Comparison of ENCODE assay signal across 8 cellular contexts in genomic region chr3:58388550-58389061, GRCh38. TPM values are rescaled to one million over a fixed set of nuclear protein-coding genes. Genes with fewer than 3 reads are reported as not detected.
DNase-seq lines count a peak whose midpoint lies in the region; ATAC-seq and TF ChIP-seq lines count a peak whose summit lies in the region.

No MANE protein-coding gene starts in this region.

- no peak overlapping the region for H3K4me3 Mint-ChIP-seq in activated B cell treated with CpG ODN at 0.5 μM for 24 hours
- no peak overlapping the region for H3K4me3 Mint-ChIP-seq in activated T-helper 2 cell treated with anti-CD3 and anti-CD28 coated beads, Interferon-gamma antibody, Interleukin-2, Interleukin-4, amounts not matched to agents 10 μg/mL and 5 μg/mL and 100 μg/mL, durations not matched to agents 14 hours and 24 hours and 36 hours (ENCODE audit: low read depth)

- ATAC-seq in activated B cell treated with CpG ODN at 0.5 μM for 24 hours (ENCODE audit: low read depth): no peak
- ATAC-seq in heart right ventricle: peak in 5 of 8 donors; percentile 27 to 55 (median 29)
- ATAC-seq in HG03432 (IDR thresholded peaks at IDR 0.05; ENCODE audit: unreplicated experiment): no peak
- ATAC-seq in GM21529 (IDR thresholded peaks at IDR 0.05; ENCODE audit: unreplicated experiment): no peak

- in situ Hi-C loops in GM23248 (cut with MboI): no loop called here

- no peaks in the 10 kb centered on the region for H3K9me3 ChIP-seq in GM23248 (ENCODE audit: low read depth)
- no peaks in the 10 kb centered on the region for H3K9me3 ChIP-seq in heart right ventricle

- no peaks in the 10 kb centered on the region for H3K9me2 ChIP-seq in GM23248 (ENCODE audit: insufficient read depth)

- H3K27ac ChIP-seq in GM23248: peak overlapping the region; percentile 74
- peak overlapping the region in 8 of 10 donors; percentile 4 to 77 (median 64) for H3K27ac ChIP-seq in heart right ventricle

- H3K4me3 ChIP-seq in GM23248 (peak overlapping the region; percentile 14), heart right ventricle (no peak overlapping the region), retinal pigment epithelial cell (ENCODE audit: low read length) (no peak overlapping the region)

- DNase-seq in GM23248 (peak; percentile 84), activated B cell treated with CpG ODN at 0.5 μM for 24 hours (no peak), heart right ventricle (no peak), retinal pigment epithelial cell (ENCODE audit: low read depth) (peak; percentile 70), NCI-H748 (lab: John Stamatoyannopoulos, UW; ENCODE audit: unreplicated experiment) (no peak)
- no peak for DNase-seq in activated T-helper 2 cell treated with anti-CD3 and anti-CD28 coated beads, Interferon-gamma antibody, Interleukin-2, Interleukin-4, amounts not matched to agents 10 μg/mL and 5 μg/mL and 100 μg/mL, durations not matched to agents 14 hours and 24 hours and 36 hours (ENCODE audit: low spot score)

- CTCF ChIA-PET in activated B cell treated with CpG ODN at 0.5 μM for 24 hours (lab: Charles Lee): interaction anchor here (1.2 to 1.5 kb wide), 3 partner anchors 27 to 54 kb away, joined by 3 to 7 read pairs (median 3); no protein-coding TSS in a partner anchor

- no peak overlapping the region for H2AFZ ChIP-seq in GM23248

- intact Hi-C loops in activated B cell treated with CpG ODN at 0.5 μM for 24 hours (cut with micrococcal nuclease) (no loop called here), heart right ventricle (cut with DNase I) (loop anchor here in 3 of 10 donors (5.0 to 10.0 kb wide), 2 partner anchors 46 to 54 kb away; partner anchors contain the start of gene PXK (in 2 of the 3))
- intact Hi-C loops in activated T-helper 2 cell treated with anti-CD3 and anti-CD28 coated beads, Interferon-gamma antibody, Interleukin-2, Interleukin-4, amounts not matched to agents 10 μg/mL and 5 μg/mL and 100 μg/mL, durations not matched to agents 14 hours and 24 hours and 36 hours (cut with micrococcal nuclease): loop anchor here (10.0 kb wide), 1 partner anchor 54 kb away; the partner anchor contains the start of gene PXK

- no peaks in the 10 kb centered on the region for H3K79me2 ChIP-seq in GM23248 (ENCODE audit: insufficient read depth)

- peaks cover 67% of the 10 kb centered on the region for H3F3A ChIP-seq in GM23248 (ENCODE audit: insufficient read depth)

- peaks cover 50% of the 10 kb centered on the region for H3K4me1 Mint-ChIP-seq in activated B cell treated with CpG ODN at 0.5 μM for 24 hours
- peaks cover 32% of the 10 kb centered on the region for H3K4me1 Mint-ChIP-seq in activated T-helper 2 cell treated with anti-CD3 and anti-CD28 coated beads, Interferon-gamma antibody, Interleukin-2, Interleukin-4, amounts not matched to agents 10 μg/mL and 5 μg/mL and 100 μg/mL, durations not matched to agents 14 hours and 24 hours and 36 hours (ENCODE audit: low read depth)

- H3K36me3 Mint-ChIP-seq in activated B cell treated with CpG ODN at 0.5 μM for 24 hours (ENCODE audit: low read depth): peaks cover 64% of the 10 kb centered on the region
- H3K36me3 Mint-ChIP-seq in activated T-helper 2 cell treated with anti-CD3 and anti-CD28 coated beads, Interferon-gamma antibody, Interleukin-2, Interleukin-4, amounts not matched to agents 10 μg/mL and 5 μg/mL and 100 μg/mL, durations not matched to agents 14 hours and 24 hours and 36 hours (ENCODE audit: low read depth): peaks cover 51% of the 10 kb centered on the region

- POLR2A ChIA-PET in activated B cell treated with CpG ODN at 0.5 μM for 24 hours (lab: Charles Lee): interaction anchor here (1.1 to 1.2 kb wide), 2 partner anchors 53 to 82 kb away, joined by 4 to 5 read pairs; partner anchors contain the start of genes HTD2 and RPP14

- peak overlapping the region; percentile 63 for H3K4me2 ChIP-seq in GM23248 (ENCODE audit: unreplicated experiment)

- no peaks in the 10 kb centered on the region for H3K27me3 ChIP-seq in GM23248 (replicated peaks; ENCODE audit: insufficient read depth)
- H3K27me3 ChIP-seq in heart right ventricle: no peaks in the 10 kb centered on the region

- H3K4me1 ChIP-seq in GM23248 (ENCODE audit: insufficient read depth): peaks cover 64% of the 10 kb centered on the region
- H3K4me1 ChIP-seq in heart right ventricle: peaks cover 9 to 63% (median 31%) of the 10 kb centered on the region in 9 donors

- peak overlapping the region; percentile 50 for H3K27ac Mint-ChIP-seq in activated B cell treated with CpG ODN at 0.5 μM for 24 hours
- no peak overlapping the region for H3K27ac Mint-ChIP-seq in activated T-helper 2 cell treated with anti-CD3 and anti-CD28 coated beads, Interferon-gamma antibody, Interleukin-2, Interleukin-4, amounts not matched to agents 10 μg/mL and 5 μg/mL and 100 μg/mL, durations not matched to agents 14 hours and 24 hours and 36 hours

- H4K20me1 ChIP-seq in GM23248 (ENCODE audit: insufficient read depth): no peaks in the 10 kb centered on the region

- H3K27me3 Mint-ChIP-seq in activated B cell treated with CpG ODN at 0.5 μM for 24 hours: no peaks in the 10 kb centered on the region
- no peaks in the 10 kb centered on the region for H3K27me3 Mint-ChIP-seq in activated T-helper 2 cell treated with anti-CD3 and anti-CD28 coated beads, Interferon-gamma antibody, Interleukin-2, Interleukin-4, amounts not matched to agents 10 μg/mL and 5 μg/mL and 100 μg/mL, durations not matched to agents 14 hours and 24 hours and 36 hours (ENCODE audit: low read depth)

- no peaks in the 10 kb centered on the region for H3K9me3 Mint-ChIP-seq in activated B cell treated with CpG ODN at 0.5 μM for 24 hours
- H3K9me3 Mint-ChIP-seq in activated T-helper 2 cell treated with anti-CD3 and anti-CD28 coated beads, Interferon-gamma antibody, Interleukin-2, Interleukin-4, amounts not matched to agents 10 μg/mL and 5 μg/mL and 100 μg/mL, durations not matched to agents 14 hours and 24 hours and 36 hours: no peaks in the 10 kb centered on the region

- H3K9ac ChIP-seq in GM23248: peak overlapping the region; percentile 51

- TF ChIP-seq CTCF in activated B cell treated with CpG ODN at 0.5 μM for 24 hours (IDR thresholded peaks at IDR 0.05): no peak
- TF ChIP-seq CTCF in heart right ventricle (IDR thresholded peaks at IDR 0.05): no peak
- TF ChIP-seq CTCF in retinal pigment epithelial cell (conservative IDR thresholded peaks at IDR 0.05; ENCODE audit: low read depth, low read length): no peak

- H3K36me3 ChIP-seq in GM23248 (ENCODE audit: low read depth) (peaks cover 3% of the 10 kb centered on the region; the same call in 1 of the 2 replicates), heart right ventricle (peaks cover 0 to 47% (median 0%) of the 10 kb centered on the region in 9 donors)

RNA-seq across cellular contexts. Expression of gene PDHB, which starts 45.0 kb away (rescaled TPM):
- total RNA-seq in GM23248 (2014; rRNA removed; shearing (Covaris generic)): 108 and 110 TPM in 2 replicates
- polyA plus RNA-seq in GM23248 (2016; fragmentation: Nextera tagmentation; extraction: Ambion mirVana): 119 and 126 TPM in 2 replicates
- total RNA-seq in activated B cell treated with CpG ODN at 0.5 μM for 24 hours: 63.0 and 67.3 TPM in 2 replicates
- 100 to 1,000 TPM; 170 to 255 (median 217) TPM for total RNA-seq in heart right ventricle
- 100 to 1,000 TPM; 140 to 157 TPM for polyA plus RNA-seq in heart right ventricle
- 79.3 and 82.7 TPM in 2 replicates for total RNA-seq in activated T-helper 2 cell treated with anti-CD3 and anti-CD28 coated beads, Interferon-gamma antibody, Interleukin-2, Interleukin-4, amounts not matched to agents 10 μg/mL and 5 μg/mL and 100 μg/mL, durations not matched to agents 14 hours and 24 hours and 36 hours

RNA-seq across cellular contexts. Expression of gene PXK, which starts 55.9 kb away (rescaled TPM):
- 30.7 and 33.8 TPM in 2 replicates for total RNA-seq in GM23248 (2014; rRNA removed; shearing (Covaris generic))
- 45.1 and 46.2 TPM in 2 replicates for polyA plus RNA-seq in GM23248 (2016; fragmentation: Nextera tagmentation; extraction: Ambion mirVana)
- total RNA-seq in activated B cell treated with CpG ODN at 0.5 μM for 24 hours: 70.3 and 81.3 TPM in 2 replicates
- total RNA-seq in heart right ventricle: 10 to 100 TPM in 7 of 10 donors, 1 to 10 TPM in 3; 7.9 to 16.3 (median 11.7) TPM
- 1 to 10 TPM; 5.6 to 7.9 TPM for polyA plus RNA-seq in heart right ventricle
- 47.6 and 48.7 TPM in 2 replicates for total RNA-seq in activated T-helper 2 cell treated with anti-CD3 and anti-CD28 coated beads, Interferon-gamma antibody, Interleukin-2, Interleukin-4, amounts not matched to agents 10 μg/mL and 5 μg/mL and 100 μg/mL, durations not matched to agents 14 hours and 24 hours and 36 hours

Comparison
In these comparisons a context has a peak if more than half of its experiments do, and no peak if none do; other contexts are left out.
1. DNase-seq: peak in GM23248 (single experiment) and retinal pigment epithelial cell (single experiment); none in activated B cell treated with CpG ODN at 0.5 μM for 24 hours (single experiment), heart right ventricle (0 of 2), activated T-helper 2 cell treated with anti-CD3 and anti-CD28 coated beads, Interferon-gamma antibody, Interleukin-2, Interleukin-4, amounts not matched to agents 10 μg/mL and 5 μg/mL and 100 μg/mL, durations not matched to agents 14 hours and 24 hours and 36 hours (single experiment) and NCI-H748 (single experiment).
2. ATAC-seq: peak in heart right ventricle (5 of 8); none in activated B cell treated with CpG ODN at 0.5 μM for 24 hours (single experiment), HG03432 (single experiment) and GM21529 (single experiment).